In the genomic region with DNA sequence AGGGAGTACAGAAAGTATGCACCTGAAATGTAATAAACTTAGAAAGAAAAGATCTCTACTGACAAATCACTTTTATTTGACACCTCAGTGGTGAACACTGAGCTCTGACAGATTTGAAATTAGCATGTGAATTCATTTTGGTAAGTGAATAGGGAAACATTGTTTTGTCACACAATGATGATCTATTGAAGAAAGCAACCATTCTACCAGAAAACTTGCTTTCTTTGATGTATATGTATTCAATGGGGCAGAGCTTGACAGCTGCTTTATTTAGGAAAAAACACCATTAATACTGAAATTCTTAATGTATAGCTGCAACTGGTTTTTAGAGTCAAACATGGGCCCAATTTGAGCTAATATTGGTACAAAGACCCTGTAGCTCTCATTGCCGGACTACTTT, we compare ENCODE assay signal across 33 cellular contexts.
"Had no signal": no experiment of that assay in that cellular context is flagged by ENCODE, and none has a peak within 500 bp of the region (broad histone marks: within the 10 kb centered on the region; RNA-seq: fewer than 3 reads in every experiment).

No MANE protein-coding gene starts in this region.

- FAIRE-seq: astrocyte, TTC549 had no signal

- DNase-seq: activated B cell treated with CpG ODN at 0.5 μM for 24 hours; activated CD4-positive, alpha-beta memory T cell treated with anti-CD3 and anti-CD28 coated beads for 36 hours; activated CD4-positive, alpha-beta T cell treated with anti-CD3 and anti-CD28 coated beads for 4 hours; activated CD4-positive, alpha-beta T cell treated with anti-CD3 and anti-CD28 coated beads, Interleukin-2, amount 10 ng/mL, durations not matched to agents 24 days and 14 days; activated CD4-positive, alpha-beta T cell treated with anti-CD3 and anti-CD28 coated beads, Interleukin-2, amount 50 U/mL, for 1 hour; activated CD4-positive, alpha-beta T cell treated with anti-CD3 and anti-CD28 coated beads, Interleukin-2, amount 50 U/mL, for 4 hours; activated CD4-positive, CD25-positive, alpha-beta regulatory T cell treated with anti-CD3 and anti-CD28 coated beads, Interleukin-2, amount 50 U/mL, for 72 hours; activated CD8-positive, alpha-beta memory T cell treated with anti-CD3 and anti-CD28 coated beads, Interleukin-2, amount 50 U/mL, for 4 hours; activated CD8-positive, alpha-beta T cell treated with anti-CD3 and anti-CD28 coated beads for 36 hours; activated effector memory CD4-positive, alpha-beta T cell treated with anti-CD3 and anti-CD28 coated beads, Interleukin-2, amount 50 U/mL, for 16 hours; activated gamma-delta T cell treated with Interleukin-2 at 50 U/mL for 16 hours; activated naive CD4-positive, alpha-beta T cell; activated naive CD4-positive, alpha-beta T cell treated with anti-CD3 and anti-CD28 coated beads for 36 hours; activated naive CD4-positive, alpha-beta T cell treated with anti-CD3 and anti-CD28 coated beads, Interleukin-2, amount 50 U/mL, for 16 hours; activated naive CD8-positive, alpha-beta T cell treated with anti-CD3 and anti-CD28 coated beads for 36 hours; activated T-cell treated with anti-CD3 and anti-CD28 coated beads for 4 hours; activated T-cell treated with anti-CD3 and anti-CD28 coated beads, Interleukin-2, amount 50 U/mL, for 1 hour; activated T-cell treated with anti-CD3 and anti-CD28 coated beads, Interleukin-2, amount 50 U/mL, for 4 hours; activated T-cell treated with anti-CD3 and anti-CD28 coated beads, Interleukin-2, amount 50 U/mL, for 72 hours; adrenal gland; amniotic stem cell; aorta; body of pancreas; brain microvascular endothelial cell; central memory CD4-positive, alpha-beta T cell; cerebellar nuclear complex; T-helper 1 cell; T-helper 2 cell; T-helper 9 cell had no signal

- H3K27ac ChIP-seq: adrenal gland, body of pancreas, brain microvascular endothelial cell, breast epithelium, VCaP had no signal

- H3K4me3 ChIP-seq: adrenal gland, body of pancreas, breast epithelium had no signal

- H3K27me3 ChIP-seq: adrenal gland, body of pancreas, brain microvascular endothelial cell, breast epithelium had no signal

- H3K4me1 ChIP-seq: adrenal gland, body of pancreas, breast epithelium had no signal

- H3K36me3 ChIP-seq: adrenal gland, brain microvascular endothelial cell, breast epithelium had no signal

- H3K9me3 ChIP-seq: adrenal gland, body of pancreas, breast epithelium had no signal
